ENCODE assay signal across 18 cellular contexts in the genomic region with DNA sequence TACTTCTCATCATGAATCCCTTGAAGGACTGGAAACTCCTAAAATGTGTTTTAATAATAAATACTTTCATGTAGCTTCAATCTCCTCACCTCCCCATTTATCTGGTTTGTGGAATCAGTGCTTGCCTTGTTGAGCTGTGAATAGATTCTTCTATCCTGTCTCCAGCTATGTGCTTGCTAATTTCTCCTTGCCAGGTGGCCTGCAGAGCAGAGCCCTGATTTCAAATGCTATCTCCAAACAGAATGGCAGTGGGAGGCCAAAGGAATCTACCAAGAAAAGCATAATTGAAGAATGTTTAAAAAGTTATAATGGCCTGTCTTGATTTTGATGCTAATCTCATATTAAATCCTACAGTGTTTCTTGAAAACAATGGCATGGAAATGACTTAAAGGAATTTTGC.
"Had no signal": no experiment of that assay in that cellular context is flagged by ENCODE, and none has a peak within 500 bp of the region (broad histone marks: within the 10 kb centered on the region; RNA-seq: fewer than 3 reads in every experiment).

No MANE protein-coding gene starts in this region.

- H3K4me2 ChIP-seq: SK-N-SH had no signal

- H3K9ac ChIP-seq: SK-N-SH had no signal

- H3K9me3 ChIP-seq: SK-N-SH had no signal

- DNase-seq: KBM-7, MV-4-11, NCI-H1048, NCI-H1436, NCI-H187, NCI-H2029, NCI-H2081 treated with DMSO at 0.1 percent for 48 hours, NCI-H2171, NCI-H226, NCI-H446, NCI-H510A, NCI-H524 treated with DMSO at 0.1 percent for 48 hours, NCI-H69, NCI-H774, RPMI8226, SHP77, SK-N-SH, SW 1271 had no signal
